15 cellular contexts compared by ENCODE assay signal in the genomic region with DNA sequence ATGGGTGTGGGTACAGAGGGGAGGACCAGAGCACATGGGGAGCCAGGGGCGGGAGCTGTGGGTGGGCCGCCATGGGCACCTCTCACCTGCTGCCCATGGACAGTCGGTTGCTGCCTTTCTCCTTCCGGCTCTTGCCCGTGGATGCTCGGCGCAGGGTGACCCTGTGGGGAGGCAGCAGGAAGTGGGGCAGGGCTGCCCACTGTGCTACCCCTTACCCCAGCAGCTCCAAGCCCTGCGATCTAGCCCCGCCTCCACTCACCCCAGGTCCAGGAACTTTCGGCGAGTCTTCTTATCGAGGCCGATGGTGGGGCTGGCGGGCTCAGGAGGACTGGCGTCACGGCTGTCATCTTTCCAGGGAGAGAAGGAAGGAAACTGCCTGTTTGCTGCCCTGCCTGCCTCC. TPM values are rescaled to one million over a fixed set of nuclear protein-coding genes. Genes with fewer than 3 reads are reported as not detected.
DNase-seq lines count a peak whose midpoint lies in the region; ATAC-seq and TF ChIP-seq lines count a peak whose summit lies in the region.
"Had no signal": no experiment of that assay in that cellular context is flagged by ENCODE, and none has a peak within 500 bp of the region (broad histone marks: within the 10 kb centered on the region; RNA-seq: fewer than 3 reads in every experiment).

No MANE protein-coding gene starts in this region.

- TF ChIP-seq CTCF in Caco-2 (IDR thresholded peaks at IDR 0.05; ENCODE audit: insufficient read depth in 1 of 2, low read depth in 1 of 2, low read length in 1 of 2, severe bottlenecking in 1 of 2, unreplicated experiment in 1 of 2): no peak
- TF ChIP-seq CTCF in GM13976 (IDR thresholded peaks at IDR 0.05; ENCODE audit: borderline replicate concordance, control extremely low read depth, extremely low read depth, insufficient read depth, missing control alignments): no peak

- H3K4me3 ChIP-seq in Caco-2 (ENCODE audit: low read depth, low read length): no peak overlapping the region
- H3K4me3 ChIP-seq in right cardiac atrium (ENCODE audit: low read length): no peak overlapping the region
- H3K4me3 ChIP-seq: BLaER1, GM12878, HAP-1 had no signal

- H3K27me3 Mint-ChIP-seq in activated CD4-positive, alpha-beta memory T cell treated with anti-CD3 and anti-CD28 coated beads, Interleukin-2, amount 10 ng/mL, durations not matched to agents 7 days and 5 days: peaks cover 48% of the 10 kb centered on the region
- H3K27me3 Mint-ChIP-seq in activated CD4-positive, alpha-beta memory T cell treated with anti-CD3 and anti-CD28 coated beads for 36 hours: peaks cover 24% of the 10 kb centered on the region
- H3K27me3 Mint-ChIP-seq in Caco-2 (ENCODE audit: insufficient read depth, unreplicated experiment): no peaks in the 10 kb centered on the region

- H3K36me3 ChIP-seq in Caco-2 (ENCODE audit: control insufficient read depth, insufficient read depth, low read length): no peaks in the 10 kb centered on the region
- H3K36me3 ChIP-seq: HAP-1 had no signal

- DNase-seq in activated CD4-positive, alpha-beta memory T cell treated with anti-CD3 and anti-CD28 coated beads, Interleukin-2, amount 10 ng/mL, durations not matched to agents 7 days and 5 days: no peak
- no peak for DNase-seq in activated CD4-positive, alpha-beta memory T cell treated with anti-CD3 and anti-CD28 coated beads for 36 hours
- DNase-seq in Caco-2 (peak; percentile 9 to 42), right cardiac atrium (peak; percentile 62 to 81 (median 76)), retina (peak; percentile 3), GM13976 (ENCODE audit: low spot score) (no peak)
- DNase-seq: 8988T; AML-193; CD8-positive, alpha-beta memory T cell; GOT3 had no signal

- no peaks in the 10 kb centered on the region for H3K9me3 Mint-ChIP-seq in activated CD4-positive, alpha-beta memory T cell treated with anti-CD3 and anti-CD28 coated beads, Interleukin-2, amount 10 ng/mL, durations not matched to agents 7 days and 5 days
- no peaks in the 10 kb centered on the region for H3K9me3 Mint-ChIP-seq in activated CD4-positive, alpha-beta memory T cell treated with anti-CD3 and anti-CD28 coated beads for 36 hours
- H3K9me3 Mint-ChIP-seq in Caco-2 (ENCODE audit: unreplicated experiment): no peaks in the 10 kb centered on the region
- H3K9me3 Mint-ChIP-seq: CD8-positive, alpha-beta memory T cell had no signal

- peak in 1 of 2 donors; percentile 4 for ATAC-seq in right cardiac atrium
- ATAC-seq in GM21367 (IDR thresholded peaks at IDR 0.05; ENCODE audit: unreplicated experiment): no peak
- ATAC-seq: GM12878 had no signal

- BruUV-seq in Caco-2 (replicated peaks; lab: Mats Ljungman, UMichigan): no TSS peak

- in situ Hi-C loops in GM13976 (cut with MboI; ENCODE audit: low sequenced_read_pairs, unreplicated experiment): no loop called here

- intact Hi-C loops in activated CD4-positive, alpha-beta memory T cell treated with anti-CD3 and anti-CD28 coated beads for 36 hours (cut with micrococcal nuclease): loop anchor here (1.0 to 2.0 kb wide), 2 partner anchors 45 to 83 kb away; no protein-coding TSS in a partner anchor
- intact Hi-C loops in Caco-2 (cut with micrococcal nuclease; ENCODE audit: unreplicated experiment): loop anchor here (1.0 kb wide), 1 partner anchor 46 kb away; no protein-coding TSS in a partner anchor
- intact Hi-C loops in right cardiac atrium (cut with DNase I): loop anchor here in 3 of 4 donors (5.0 to 10.0 kb wide), 2 partner anchors 49 to 52 kb away; a partner anchor contains a TSS

- H3K27ac ChIP-seq in right cardiac atrium (ENCODE audit: low read length): no peak overlapping the region
- H3K27ac ChIP-seq: BLaER1 had no signal

- WGBS in right cardiac atrium: 50% methylated on average over 16 of the region's 16 CpGs

- no peaks in the 10 kb centered on the region for H3K27me3 ChIP-seq in Caco-2 (replicated peaks; ENCODE audit: control insufficient read depth, insufficient read depth, low read length)
- H3K27me3 ChIP-seq in right cardiac atrium (ENCODE audit: control insufficient read depth, insufficient read depth): no peaks in the 10 kb centered on the region

- POLR2A ChIA-PET in activated CD4-positive, alpha-beta memory T cell treated with anti-CD3 and anti-CD28 coated beads, Interleukin-2, amount 10 ng/mL, durations not matched to agents 7 days and 5 days (lab: Charles Lee): interaction anchor here (0.8 to 1.3 kb wide), 2 partner anchors 14 to 45 kb away, joined by 3 read pairs; a partner anchor contains a TSS
- POLR2A ChIA-PET in activated CD4-positive, alpha-beta memory T cell treated with anti-CD3 and anti-CD28 coated beads for 36 hours (lab: Charles Lee): no interaction called here
- POLR2A ChIA-PET in Caco-2 (lab: Charles Lee): no interaction called here

- peaks cover 24% of the 10 kb centered on the region for H3K4me1 ChIP-seq in Caco-2
- H3K4me1 ChIP-seq in right cardiac atrium (ENCODE audit: control insufficient read depth, insufficient read depth, low read length): peaks cover 13% of the 10 kb centered on the region

- no peaks in the 10 kb centered on the region for H3K36me3 Mint-ChIP-seq in activated CD4-positive, alpha-beta memory T cell treated with anti-CD3 and anti-CD28 coated beads, Interleukin-2, amount 10 ng/mL, durations not matched to agents 7 days and 5 days (ENCODE audit: low read depth)
- H3K36me3 Mint-ChIP-seq in activated CD4-positive, alpha-beta memory T cell treated with anti-CD3 and anti-CD28 coated beads for 36 hours: no peaks in the 10 kb centered on the region
- H3K36me3 Mint-ChIP-seq in Caco-2 (ENCODE audit: insufficient read depth, unreplicated experiment): no peaks in the 10 kb centered on the region

- H3K9me3 ChIP-seq in Caco-2: no peaks in the 10 kb centered on the region
- H3K9me3 ChIP-seq in right cardiac atrium (ENCODE audit: control insufficient read depth, low read length): no peaks in the 10 kb centered on the region
- H3K9me3 ChIP-seq: BLaER1, HAP-1 had no signal

- H3K4me3 Mint-ChIP-seq in activated CD4-positive, alpha-beta memory T cell treated with anti-CD3 and anti-CD28 coated beads, Interleukin-2, amount 10 ng/mL, durations not matched to agents 7 days and 5 days: no peak overlapping the region
- H3K4me3 Mint-ChIP-seq in activated CD4-positive, alpha-beta memory T cell treated with anti-CD3 and anti-CD28 coated beads for 36 hours: no peak overlapping the region
- no peak overlapping the region for H3K4me3 Mint-ChIP-seq in Caco-2 (ENCODE audit: unreplicated experiment)

- peak overlapping the region; percentile 7 for H3K27ac Mint-ChIP-seq in activated CD4-positive, alpha-beta memory T cell treated with anti-CD3 and anti-CD28 coated beads, Interleukin-2, amount 10 ng/mL, durations not matched to agents 7 days and 5 days
- no peak overlapping the region for H3K27ac Mint-ChIP-seq in activated CD4-positive, alpha-beta memory T cell treated with anti-CD3 and anti-CD28 coated beads for 36 hours
- H3K27ac Mint-ChIP-seq in Caco-2 (ENCODE audit: unreplicated experiment): no peak overlapping the region

- CTCF ChIA-PET in activated CD4-positive, alpha-beta memory T cell treated with anti-CD3 and anti-CD28 coated beads, Interleukin-2, amount 10 ng/mL, durations not matched to agents 7 days and 5 days (lab: Charles Lee): interaction anchor here (0.7 to 5.3 kb wide), 6 partner anchors 22 to 86 kb away, joined by 3 to 48 read pairs (median 10); a partner anchor contains a TSS
- CTCF ChIA-PET in activated CD4-positive, alpha-beta memory T cell treated with anti-CD3 and anti-CD28 coated beads for 36 hours (lab: Charles Lee): interaction anchor here (0.8 to 4.1 kb wide), 16 partner anchors 8 to 193 kb away, joined by 3 to 31 read pairs (median 6); a partner anchor contains a TSS
- CTCF ChIA-PET in Caco-2 (lab: Charles Lee): interaction anchor here (0.5 to 1.6 kb wide), 7 partner anchors 28 to 242 kb away, joined by 3 to 13 read pairs (median 4); no protein-coding TSS in a partner anchor

- peaks cover 7% of the 10 kb centered on the region for H3K4me1 Mint-ChIP-seq in activated CD4-positive, alpha-beta memory T cell treated with anti-CD3 and anti-CD28 coated beads, Interleukin-2, amount 10 ng/mL, durations not matched to agents 7 days and 5 days
- H3K4me1 Mint-ChIP-seq in activated CD4-positive, alpha-beta memory T cell treated with anti-CD3 and anti-CD28 coated beads for 36 hours (ENCODE audit: low read depth): peaks cover 10% of the 10 kb centered on the region
- H3K4me1 Mint-ChIP-seq in Caco-2 (ENCODE audit: low read depth, unreplicated experiment): peaks cover 4% of the 10 kb centered on the region

RNA-seq across cellular contexts. Expression of a gene that starts 14.2 kb away (rescaled TPM):
- total RNA-seq in activated CD4-positive, alpha-beta memory T cell treated with anti-CD3 and anti-CD28 coated beads, Interleukin-2, amount 10 ng/mL, durations not matched to agents 7 days and 5 days: 1 to 10 TPM in 1 of 2 experiments, under 1 TPM in 1; 0.68 to 1.3 TPM
- 1 to 10 TPM; 3.4 to 3.7 TPM for total RNA-seq in activated CD4-positive, alpha-beta memory T cell treated with anti-CD3 and anti-CD28 coated beads for 36 hours
- total RNA-seq in Caco-2 (2022) (2.2 and 3.4 TPM in 2 replicates), right cardiac atrium (1 to 10 TPM; 2.4 to 4.0 (median 3.5) TPM)
- 3.3 TPM for polyA plus RNA-seq in right cardiac atrium
- total RNA-seq: HT1080 had no signal
- polyA plus RNA-seq: CD8-positive, alpha-beta memory T cell had no signal

RNA-seq across cellular contexts. Expression of a gene that starts 20.6 kb away (rescaled TPM):
- total RNA-seq in activated CD4-positive, alpha-beta memory T cell treated with anti-CD3 and anti-CD28 coated beads, Interleukin-2, amount 10 ng/mL, durations not matched to agents 7 days and 5 days: 10 to 100 TPM; 19.6 to 23.4 TPM
- 10 to 100 TPM; 13.3 to 14.6 TPM for total RNA-seq in activated CD4-positive, alpha-beta memory T cell treated with anti-CD3 and anti-CD28 coated beads for 36 hours
- total RNA-seq in Caco-2 (2022): 10.5 and 15.2 TPM in 2 replicates
- total RNA-seq in right cardiac atrium: 100 to 1,000 TPM; 167 to 219 (median 182) TPM
- polyA plus RNA-seq in right cardiac atrium: 149 TPM

RNA-seq across cellular contexts. Expression of a gene that starts 34.7 kb away (rescaled TPM):
- total RNA-seq in activated CD4-positive, alpha-beta memory T cell treated with anti-CD3 and anti-CD28 coated beads, Interleukin-2, amount 10 ng/mL, durations not matched to agents 7 days and 5 days: 100 to 1,000 TPM; 136 to 137 TPM
- 10 to 100 TPM; 84.3 to 86.1 TPM for total RNA-seq in activated CD4-positive, alpha-beta memory T cell treated with anti-CD3 and anti-CD28 coated beads for 36 hours
- 74.8 and 76.2 TPM in 2 replicates for total RNA-seq in Caco-2 (2022)
- 10 to 100 TPM; 33.2 to 40.7 (median 36.1) TPM for total RNA-seq in right cardiac atrium
- 26.5 TPM for polyA plus RNA-seq in right cardiac atrium

RNA-seq across cellular contexts. Expression of a gene that starts 50.1 kb away (rescaled TPM):
- under 1 TPM in 1 of 2 experiments, not detected in 1; 0.30 TPM for total RNA-seq in activated CD4-positive, alpha-beta memory T cell treated with anti-CD3 and anti-CD28 coated beads, Interleukin-2, amount 10 ng/mL, durations not matched to agents 7 days and 5 days
- under 1 TPM in 1 of 2 experiments, not detected in 1; 0.59 TPM for total RNA-seq in activated CD4-positive, alpha-beta memory T cell treated with anti-CD3 and anti-CD28 coated beads for 36 hours
- not detected in 2 replicates for total RNA-seq in Caco-2 (2022)
- total RNA-seq in right cardiac atrium: 100 to 1,000 TPM; 127 to 150 (median 133) TPM
- 156 TPM for polyA plus RNA-seq in right cardiac atrium
- total RNA-seq: HT1080 had no signal
- polyA plus RNA-seq: CD8-positive, alpha-beta memory T cell had no signal

RNA-seq across cellular contexts. Expression of a gene that starts 59.8 kb away (rescaled TPM):
- total RNA-seq in activated CD4-positive, alpha-beta memory T cell treated with anti-CD3 and anti-CD28 coated beads, Interleukin-2, amount 10 ng/mL, durations not matched to agents 7 days and 5 days: 10 to 100 TPM; 12.5 to 13.4 TPM
- total RNA-seq in activated CD4-positive, alpha-beta memory T cell treated with anti-CD3 and anti-CD28 coated beads for 36 hours: 10 to 100 TPM; 15.8 to 17.6 TPM
- total RNA-seq in Caco-2 (2022) (10.4 and 14.7 TPM in 2 replicates), right cardiac atrium (10 to 100 TPM; 22.9 to 32.9 (median 28.4) TPM)
- polyA plus RNA-seq in right cardiac atrium: 21.5 TPM

Comparison
In these comparisons a context has a peak if more than half of its experiments do, and no peak if none do; other contexts are left out.
1. DNase-seq: peak in Caco-2 (2 of 2), right cardiac atrium (3 of 3) and retina (single experiment); none in activated CD4-positive, alpha-beta memory T cell treated with anti-CD3 and anti-CD28 coated beads, Interleukin-2, amount 10 ng/mL, durations not matched to agents 7 days and 5 days (single experiment), activated CD4-positive, alpha-beta memory T cell treated with anti-CD3 and anti-CD28 coated beads for 36 hours (single experiment) and GM13976 (single experiment).
2. RNA of a gene that starts 20.6 kb away (total RNA-seq): 167 to 219 TPM in right cardiac atrium; 19.6 to 23.4 TPM in activated CD4-positive, alpha-beta memory T cell treated with anti-CD3 and anti-CD28 coated beads, Interleukin-2, amount 10 ng/mL, durations not matched to agents 7 days and 5 days, 13.3 to 14.6 TPM in activated CD4-positive, alpha-beta memory T cell treated with anti-CD3 and anti-CD28 coated beads for 36 hours and 10.5 to 15.2 TPM in Caco-2; every median in the first group is over 4 times any median in the second.